Comparison of ENCODE assay signal across 1 cellular context in genomic region chr15:40044717-40045571, GRCh38.
TF ChIP-seq lines count a peak whose summit lies in the region.

No MANE protein-coding gene starts in this region.

TF ChIP-seq in HepG2, 621 proteins besides CTCF, POLR2A, EP300 and RAD21 (continued from another document and continues in another):
- TF ChIP-seq TFDP1 (CRISPR knock-in tag; IDR thresholded peaks at IDR 0.05; ENCODE audit: borderline replicate concordance) = peak; percentile 62; the same call in 1 of the 2 replicates
- TF ChIP-seq ATF7 (IDR thresholded peaks at IDR 0.05) = no peak
- TF ChIP-seq ATF7 (CRISPR knock-in tag; IDR thresholded peaks at IDR 0.05) = no peak
- TF ChIP-seq ZNF180 (CRISPR knock-in tag; IDR thresholded peaks at IDR 0.05; ENCODE audit: borderline replicate concordance, low read depth) = no peak
- peak; percentile 25; the same call in 1 of the 2 replicates for TF ChIP-seq ZNF788 (CRISPR knock-in tag; IDR thresholded peaks at IDR 0.05; ENCODE audit: borderline replicate concordance)
- no peak for TF ChIP-seq ZNF703 (CRISPR knock-in tag; IDR thresholded peaks at IDR 0.05; ENCODE audit: borderline replicate concordance)
- TF ChIP-seq ZNF446 (CRISPR knock-in tag; IDR thresholded peaks at IDR 0.05) = no peak
- no peak for TF ChIP-seq HIC2 (CRISPR knock-in tag; IDR thresholded peaks at IDR 0.05; ENCODE audit: low read depth)
- TF ChIP-seq ZNF292 (CRISPR knock-in tag; IDR thresholded peaks at IDR 0.05; ENCODE audit: borderline replicate concordance, low read depth) = peak; percentile 49; the same call in 1 of the 2 replicates
- TF ChIP-seq ZXDC (CRISPR knock-in tag; IDR thresholded peaks at IDR 0.05) = no peak
- peak; percentile 29; the same call in 1 of the 2 replicates for TF ChIP-seq ZNF281 (CRISPR knock-in tag; IDR thresholded peaks at IDR 0.05; ENCODE audit: borderline replicate concordance)
- TF ChIP-seq ZNF143 (CRISPR knock-in tag; IDR thresholded peaks at IDR 0.05) = peak; percentile 20; the same call in 1 of the 2 replicates
- TF ChIP-seq ZNF768 (CRISPR knock-in tag; IDR thresholded peaks at IDR 0.05) = no peak; the same call in 1 of the 2 replicates
- TF ChIP-seq HOXA5 (CRISPR knock-in tag; IDR thresholded peaks at IDR 0.05) = peak; percentile 19; the same call in 1 of the 2 replicates
- 0 out of 2 replicates have a peak, but pooled peaks have one; percentile 21 for TF ChIP-seq ZNF142 (CRISPR knock-in tag; IDR thresholded peaks at IDR 0.05)
- no peak for TF ChIP-seq SKIL (CRISPR knock-in tag; IDR thresholded peaks at IDR 0.05; ENCODE audit: borderline replicate concordance)
- peak; percentile 24; the same call in 1 of the 2 replicates for TF ChIP-seq PATZ1 (CRISPR knock-in tag; IDR thresholded peaks at IDR 0.05)
- TF ChIP-seq ZBTB25 (CRISPR knock-in tag; IDR thresholded peaks at IDR 0.05) = peak; percentile 70; the same call in 1 of the 2 replicates
- no peak for TF ChIP-seq ZNF646 (CRISPR knock-in tag; IDR thresholded peaks at IDR 0.05)
